ENCODE assay signal across 10 cellular contexts in the genomic region with DNA sequence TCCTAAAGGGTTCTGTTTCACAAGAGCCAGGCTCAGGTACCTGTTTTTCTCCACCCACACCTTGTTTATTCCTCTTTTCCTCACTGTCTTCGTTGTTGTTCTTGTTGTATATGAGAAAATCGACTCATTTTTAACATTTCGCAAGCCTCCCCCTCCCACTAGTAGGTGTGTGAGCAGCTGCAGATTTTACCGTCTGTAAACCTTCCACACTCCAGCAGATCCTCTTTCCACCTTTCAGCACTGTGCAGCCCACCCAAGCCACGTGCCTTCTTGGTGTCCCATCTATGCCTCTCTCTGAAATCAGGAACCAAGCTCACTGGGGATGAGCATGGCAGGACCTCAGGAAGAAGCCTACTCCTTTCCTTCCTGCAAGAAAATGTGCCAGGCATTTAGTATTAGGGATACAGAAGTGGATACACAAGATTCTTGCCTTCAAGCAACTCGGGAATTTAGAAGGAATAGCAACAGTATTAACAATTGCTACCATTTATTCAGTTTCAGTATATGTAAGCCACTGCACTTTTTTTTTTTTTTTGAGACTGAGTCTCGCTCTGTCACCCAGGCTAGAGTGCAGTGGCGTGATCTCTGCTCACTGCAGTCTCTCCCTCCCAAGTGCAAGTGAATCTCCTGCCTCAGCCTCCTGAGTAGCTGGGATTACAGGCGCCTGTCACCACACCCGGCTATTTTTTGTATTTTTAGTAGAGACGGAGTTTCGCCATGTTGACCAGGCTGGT.
A peak's percentile ranks its signal among the peaks of the same experiment; 100 is the strongest.
DNase-seq lines count a peak whose midpoint lies in the region; ATAC-seq and TF ChIP-seq lines count a peak whose summit lies in the region.
"Had no signal": no experiment of that assay in that cellular context is flagged by ENCODE, and none has a peak within 500 bp of the region (broad histone marks: within the 10 kb centered on the region; RNA-seq: fewer than 3 reads in every experiment).

No MANE protein-coding gene starts in this region.

- H3K4me3 ChIP-seq in BLaER1, result peak overlapping the region; percentile 50
- no peak overlapping the region for H3K4me3 ChIP-seq in esophagus squamous epithelium
- no peak overlapping the region for H3K4me3 ChIP-seq in neural progenitor cell

- no peaks in the 10 kb centered on the region for H3K27me3 Mint-ChIP-seq in activated T-helper 17 cell treated with anti-CD3 and anti-CD28 coated beads, Interleukin-2, amount 50 U/mL, for 72 hours
- peaks cover 3% of the 10 kb centered on the region for H3K27me3 Mint-ChIP-seq in neural progenitor cell (ENCODE audit: insufficient read depth, low read depth)

- H3K4me1 ChIP-seq in BLaER1 (peaks cover 71% of the 10 kb centered on the region), esophagus squamous epithelium (peaks cover 0 to 21% (median 0%) of the 10 kb centered on the region in 3 donors), neural progenitor cell (no peaks in the 10 kb centered on the region)

- H3K4me1 Mint-ChIP-seq in activated T-helper 17 cell treated with anti-CD3 and anti-CD28 coated beads, Interleukin-2, amount 50 U/mL, for 72 hours, result peaks cover 43% of the 10 kb centered on the region
- peaks cover 7% of the 10 kb centered on the region for H3K4me1 Mint-ChIP-seq in neural progenitor cell

- H3K27me3 ChIP-seq in BLaER1 (no peaks in the 10 kb centered on the region), esophagus squamous epithelium (no peaks in the 10 kb centered on the region), neural progenitor cell (no peaks in the 10 kb centered on the region)

- H3K4me2 ChIP-seq in BLaER1 (peak overlapping the region; percentile 88), neural progenitor cell (no peak overlapping the region)

- H3K79me2 ChIP-seq in neural progenitor cell (ENCODE audit: low read depth), result no peaks in the 10 kb centered on the region

- H3F3A ChIP-seq in neural progenitor cell (ENCODE audit: low read depth), result no peaks in the 10 kb centered on the region

- no peak overlapping the region for H2AFZ ChIP-seq in neural progenitor cell (replicated peaks)

- H3K9me3 Mint-ChIP-seq in activated T-helper 17 cell treated with anti-CD3 and anti-CD28 coated beads, Interleukin-2, amount 50 U/mL, for 72 hours, result no peaks in the 10 kb centered on the region
- peaks cover 8% of the 10 kb centered on the region for H3K9me3 Mint-ChIP-seq in neural progenitor cell

- H3K9me3 ChIP-seq in BLaER1, result no peaks in the 10 kb centered on the region; the same call in 1 of the 2 replicates
- no peaks in the 10 kb centered on the region for H3K9me3 ChIP-seq in esophagus squamous epithelium
- H3K9me3 ChIP-seq in neural progenitor cell (ENCODE audit: low read depth), result no peaks in the 10 kb centered on the region

- TF ChIP-seq POLR2A in esophagus squamous epithelium (IDR thresholded peaks at IDR 0.05), result no peak

- H3K27ac ChIP-seq in BLaER1 (peak overlapping the region; percentile 76), esophagus squamous epithelium (peak overlapping the region in 1 of 4 donors; percentile 16), neural progenitor cell (no peak overlapping the region)

- H3K9ac ChIP-seq in BLaER1, result peak overlapping the region; percentile 39
- no peak overlapping the region for H3K9ac ChIP-seq in neural progenitor cell

- 66 to 69% methylated on average over 12 of the region's 12 CpGs for WGBS in esophagus squamous epithelium, 2 donors

- H3K36me3 ChIP-seq in BLaER1, result peaks cover 4% of the 10 kb centered on the region
- H3K36me3 ChIP-seq in esophagus squamous epithelium, result no peaks in the 10 kb centered on the region
- no peaks in the 10 kb centered on the region for H3K36me3 ChIP-seq in neural progenitor cell

- peak; percentile 19 for ATAC-seq in GM18909 (IDR thresholded peaks at IDR 0.05; ENCODE audit: poor library complexity, unreplicated experiment)
- ATAC-seq in HG03039 (IDR thresholded peaks at IDR 0.05; ENCODE audit: unreplicated experiment), result peak; percentile 6
- peak; percentile 6 for ATAC-seq in activated T-helper 17 cell treated with anti-CD3 and anti-CD28 coated beads, Interleukin-2, amount 50 U/mL, for 72 hours (replicated peaks)
- ATAC-seq: WTC11 had no signal

- H3K4me3 Mint-ChIP-seq in activated T-helper 17 cell treated with anti-CD3 and anti-CD28 coated beads, Interleukin-2, amount 50 U/mL, for 72 hours, result peak overlapping the region; percentile 55
- no peak overlapping the region for H3K4me3 Mint-ChIP-seq in neural progenitor cell
- H3K4me3 Mint-ChIP-seq: WTC11 had no signal

- peaks cover 70% of the 10 kb centered on the region for H4K20me1 ChIP-seq in BLaER1
- no peaks in the 10 kb centered on the region for H4K20me1 ChIP-seq in neural progenitor cell (ENCODE audit: low read depth)

- peak overlapping the region; percentile 37 for H3K27ac Mint-ChIP-seq in activated T-helper 17 cell treated with anti-CD3 and anti-CD28 coated beads, Interleukin-2, amount 50 U/mL, for 72 hours
- no peak overlapping the region for H3K27ac Mint-ChIP-seq in neural progenitor cell
- H3K27ac Mint-ChIP-seq: WTC11 had no signal

- H3K36me3 Mint-ChIP-seq in activated T-helper 17 cell treated with anti-CD3 and anti-CD28 coated beads, Interleukin-2, amount 50 U/mL, for 72 hours (ENCODE audit: low read depth), result peaks cover 8% of the 10 kb centered on the region
- peaks cover 4% of the 10 kb centered on the region for H3K36me3 Mint-ChIP-seq in neural progenitor cell

- DNase-seq in esophagus squamous epithelium (lab: John Stamatoyannopoulos, UW) (no peak), hepatic stellate cell (ENCODE audit: low spot score) (no peak), neural progenitor cell (ENCODE audit: low spot score) (no peak), NCI-H1092 treated with DMSO at 0.1 percent for 48 hours (lab: John Stamatoyannopoulos, UW) (no peak)
- DNase-seq: COR-L47 had no signal

- intact Hi-C loops in esophagus squamous epithelium (cut with DNase I), result no loop called here

- TF ChIP-seq CTCF in esophagus squamous epithelium (IDR thresholded peaks at IDR 0.05) (no peak), neural progenitor cell (IDR thresholded peaks at IDR 0.05) (no peak)
